In the genomic region with DNA sequence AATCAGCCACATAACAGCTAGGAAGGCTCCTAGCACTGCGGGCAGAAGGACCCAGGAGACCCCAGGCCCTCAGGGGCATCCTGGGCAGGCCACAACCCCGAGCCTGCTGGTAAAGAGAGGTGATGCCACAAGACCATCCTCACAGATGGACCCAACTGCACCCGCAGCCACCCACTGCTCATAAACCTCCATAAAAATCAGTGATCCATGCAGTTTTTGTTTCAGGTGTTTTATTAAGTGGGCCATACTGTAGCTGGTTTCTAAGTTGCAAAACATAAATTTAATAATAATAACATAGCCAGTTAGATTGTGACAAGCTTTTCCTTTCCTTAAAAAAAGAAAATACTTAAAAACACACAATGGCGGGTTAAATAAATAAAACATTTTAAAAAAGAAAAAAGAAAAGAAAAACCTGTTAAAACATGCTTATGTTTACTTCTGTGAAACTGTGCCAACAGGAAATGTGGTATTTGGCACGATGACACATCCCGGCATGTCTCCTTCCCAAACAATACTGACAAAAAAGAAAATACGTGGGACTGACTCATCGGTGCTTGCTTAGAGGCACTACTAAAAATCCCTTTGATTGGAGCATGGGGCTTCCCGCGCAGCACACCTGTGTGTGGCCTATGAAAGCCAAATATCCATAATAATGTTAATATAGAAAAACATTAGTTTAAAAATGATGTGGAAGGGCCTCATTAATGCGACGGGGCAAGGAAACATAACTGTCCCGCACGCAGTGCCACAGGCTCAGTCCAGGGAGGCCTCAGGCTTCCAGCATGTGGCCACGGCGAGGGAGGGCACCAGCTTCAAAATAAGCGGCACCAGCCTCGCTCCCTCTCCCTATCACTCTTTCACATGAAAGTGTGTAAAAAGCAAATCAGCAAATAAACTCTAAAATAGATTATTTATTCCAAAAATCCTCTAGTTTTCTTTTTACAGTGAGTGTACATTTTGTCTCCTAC, we compare ENCODE assay signal across 8 cellular contexts. TPM values are rescaled to one million over a fixed set of nuclear protein-coding genes. Genes with fewer than 3 reads are reported as not detected.
DNase-seq lines count a peak whose midpoint lies in the region; ATAC-seq and TF ChIP-seq lines count a peak whose summit lies in the region.

No MANE protein-coding gene starts in this region.

- POLR2A ChIA-PET in RWPE1 (lab: Yijun Ruan, JAX; ENCODE audit: low non-redundant PET), result no interaction called here
- POLR2A ChIA-PET in naive thymus-derived CD8-positive, alpha-beta T cell (lab: Charles Lee), result interaction anchor here (0.5 to 1.9 kb wide), 2 partner anchors 59 to 175 kb away, joined by 3 to 7 read pairs; a partner anchor contains a TSS

- H2AFZ ChIP-seq in parathyroid adenoma, result peak overlapping the region; percentile 83

- H3K9me3 ChIP-seq in duodenal mucosa (ENCODE audit: control insufficient read depth in 1 of 2, low read length in 2 of 2) (no peaks in the 10 kb centered on the region), parathyroid adenoma (ENCODE audit: control insufficient read depth, low read length) (no peaks in the 10 kb centered on the region)

- no peak for TF ChIP-seq CTCF in RWPE1 (conservative IDR thresholded peaks at IDR 0.05; ENCODE audit: low read depth)
- TF ChIP-seq CTCF in parathyroid adenoma (IDR thresholded peaks at IDR 0.05), result no peak

- no peak overlapping the region for H3K27ac Mint-ChIP-seq in stimulated activated naive CD8-positive, alpha-beta T cell treated with anti-CD3 and anti-CD28 coated beads, Interleukin-15, amount 100 ng/mL, for 72 hours
- H3K27ac Mint-ChIP-seq in naive thymus-derived CD8-positive, alpha-beta T cell, result peak overlapping the region in 3 of 10 donors; percentile 30 to 88 (median 61)

- H3K27me3 Mint-ChIP-seq in stimulated activated naive CD8-positive, alpha-beta T cell treated with anti-CD3 and anti-CD28 coated beads, Interleukin-15, amount 100 ng/mL, for 72 hours, result no peaks in the 10 kb centered on the region
- H3K27me3 Mint-ChIP-seq in naive thymus-derived CD8-positive, alpha-beta T cell, result no peaks in the 10 kb centered on the region

- H3K9ac ChIP-seq in duodenal mucosa (ENCODE audit: low read depth in 1 of 2, low read length in 2 of 2) (no peak overlapping the region), parathyroid adenoma (no peak overlapping the region)

- no peaks in the 10 kb centered on the region for H3K9me3 Mint-ChIP-seq in stimulated activated naive CD8-positive, alpha-beta T cell treated with anti-CD3 and anti-CD28 coated beads, Interleukin-15, amount 100 ng/mL, for 72 hours
- H3K9me3 Mint-ChIP-seq in naive thymus-derived CD8-positive, alpha-beta T cell, result no peaks in the 10 kb centered on the region

- H3K4me3 Mint-ChIP-seq in stimulated activated naive CD8-positive, alpha-beta T cell treated with anti-CD3 and anti-CD28 coated beads, Interleukin-15, amount 100 ng/mL, for 72 hours, result no peak overlapping the region
- peak overlapping the region in 1 of 10 donors; percentile 31 for H3K4me3 Mint-ChIP-seq in naive thymus-derived CD8-positive, alpha-beta T cell

- no peak overlapping the region for H3K4me2 ChIP-seq in parathyroid adenoma (ENCODE audit: low read length)

- H3K27me3 ChIP-seq in duodenal mucosa (ENCODE audit: control insufficient read depth in 1 of 2, insufficient read depth in 2 of 2, low read length in 2 of 2) (no peaks in the 10 kb centered on the region), parathyroid adenoma (ENCODE audit: control insufficient read depth, insufficient read depth, low read length) (no peaks in the 10 kb centered on the region)

- DNase-seq in stimulated activated naive CD8-positive, alpha-beta T cell treated with anti-CD3 and anti-CD28 coated beads, Interleukin-15, amount 100 ng/mL, for 72 hours, result no peak
- DNase-seq in stimulated activated naive CD8-positive, alpha-beta T cell treated with anti-CD3 and anti-CD28 coated beads, Interleukin-15, Interleukin-2, amounts not matched to agents 100 U/mL and 50 U/mL, for 24 hours, result no peak
- DNase-seq in RWPE1 (ENCODE audit: low spot score), result peak; percentile 90
- DNase-seq in naive thymus-derived CD8-positive, alpha-beta T cell, result no peak

- H3K36me3 ChIP-seq in duodenal mucosa (ENCODE audit: control insufficient read depth in 1 of 2, insufficient read depth in 2 of 2, low read length in 2 of 2) (peaks cover 3 to 24% of the 10 kb centered on the region in 2 donors), parathyroid adenoma (ENCODE audit: control insufficient read depth, insufficient read depth, low read length) (no peaks in the 10 kb centered on the region)

- CTCF ChIA-PET in RWPE1 (lab: Yijun Ruan, JAX), result interaction anchor here (0.7 to 2.2 kb wide), 7 partner anchors 8 to 128 kb away, joined by 3 to 44 read pairs (median 5); no protein-coding TSS in a partner anchor

- H3K27ac ChIP-seq in RWPE1 (peak overlapping the region; percentile 83), duodenal mucosa (ENCODE audit: low read depth, low read length) (peak overlapping the region; percentile 52), parathyroid adenoma (peak overlapping the region; percentile 81)

- peak; percentile 40 for ATAC-seq in stimulated activated naive CD8-positive, alpha-beta T cell treated with anti-CD3 and anti-CD28 coated beads, Interleukin-15, amount 100 ng/mL, for 72 hours
- no peak for ATAC-seq in stimulated activated naive CD8-positive, alpha-beta T cell treated with anti-CD3 and anti-CD28 coated beads, Interleukin-15, Interleukin-2, amounts not matched to agents 100 U/mL and 50 U/mL, for 24 hours
- no peak for ATAC-seq in GM19324 (IDR thresholded peaks at IDR 0.05; ENCODE audit: low FRiP score, unreplicated experiment)
- ATAC-seq in HG03159 (IDR thresholded peaks at IDR 0.05; ENCODE audit: unreplicated experiment), result no peak
- no peak for ATAC-seq in naive thymus-derived CD8-positive, alpha-beta T cell

- H3K4me3 ChIP-seq in duodenal mucosa (ENCODE audit: low read depth in 1 of 2, low read length in 2 of 2), result no peak overlapping the region
- no peak overlapping the region for H3K4me3 ChIP-seq in parathyroid adenoma (ENCODE audit: low read depth, low read length)

- no peaks in the 10 kb centered on the region for H3K79me2 ChIP-seq in parathyroid adenoma

- H3K4me1 Mint-ChIP-seq in stimulated activated naive CD8-positive, alpha-beta T cell treated with anti-CD3 and anti-CD28 coated beads, Interleukin-15, amount 100 ng/mL, for 72 hours, result peaks cover 14% of the 10 kb centered on the region
- H3K4me1 Mint-ChIP-seq in naive thymus-derived CD8-positive, alpha-beta T cell, result peaks cover 3 to 13% (median 6%) of the 10 kb centered on the region in 4 donors

- H3K4me1 ChIP-seq in duodenal mucosa (ENCODE audit: control insufficient read depth in 1 of 2, insufficient read depth in 2 of 2, low read length in 2 of 2) (peaks cover 5% of the 10 kb centered on the region in 2 donors), parathyroid adenoma (peaks cover 24% of the 10 kb centered on the region)

- peaks cover 0 to 60% (median 15%) of the 10 kb centered on the region in 3 donors for H3K36me3 Mint-ChIP-seq in naive thymus-derived CD8-positive, alpha-beta T cell

RNA-seq across cellular contexts. Expression of a gene that starts 47.5 kb away (rescaled TPM):
- under 1 TPM in 1 of 2 experiments, not detected in 1; 0.96 TPM for total RNA-seq in naive thymus-derived CD8-positive, alpha-beta T cell
- not detected for polyA plus RNA-seq in naive thymus-derived CD8-positive, alpha-beta T cell
